Comparison of ENCODE assay signal across 9 cellular contexts in the genomic region with DNA sequence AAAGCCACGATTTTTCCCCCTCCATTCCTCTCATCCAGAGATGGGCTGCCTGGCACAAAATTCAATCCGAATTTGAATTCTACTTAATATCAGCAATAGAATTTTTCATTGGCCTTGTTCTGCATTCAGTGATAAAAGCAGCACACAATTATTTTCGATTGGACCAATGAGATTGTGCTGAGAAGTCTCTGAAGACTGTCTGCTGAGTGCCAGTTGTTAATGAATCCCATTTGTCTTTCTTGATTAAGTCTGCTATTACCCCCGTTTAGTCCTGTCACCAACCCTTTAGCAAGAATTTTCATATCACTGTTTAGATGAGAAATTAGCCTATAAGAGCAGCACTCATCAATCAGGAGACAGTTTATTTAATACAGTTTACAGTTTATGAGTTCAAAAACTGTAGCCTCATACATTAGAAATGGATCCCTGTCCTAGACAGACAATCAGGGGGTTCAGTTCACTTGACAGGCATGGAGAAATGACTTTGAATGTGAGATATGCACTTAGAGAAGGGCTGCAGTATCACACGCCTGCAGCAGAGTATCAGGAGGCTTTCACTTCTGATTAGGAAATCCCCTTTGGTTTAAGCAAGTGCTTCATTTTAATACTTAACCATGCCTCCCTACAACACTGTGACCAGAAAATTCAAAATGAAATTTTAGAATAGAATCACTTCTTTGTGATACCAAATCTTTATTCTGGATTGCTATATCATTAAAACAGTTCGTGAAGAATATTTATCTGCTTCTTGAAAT.
DNase-seq lines count a peak whose midpoint lies in the region; ATAC-seq and TF ChIP-seq lines count a peak whose summit lies in the region.
"Had no signal": no experiment of that assay in that cellular context is flagged by ENCODE, and none has a peak within 500 bp of the region (broad histone marks: within the 10 kb centered on the region; RNA-seq: fewer than 3 reads in every experiment).

No MANE protein-coding gene starts in this region.

- peaks cover 6% of the 10 kb centered on the region for H3K4me1 Mint-ChIP-seq in GM23338

- H3K27ac ChIP-seq in esophagus muscularis mucosa (replicated peaks in 1 of 4) (peak overlapping the region; percentile 40 to 68 (median 62)), GM23338 (ENCODE audit: low read depth) (no peak overlapping the region)
- H3K27ac ChIP-seq: C4-2B had no signal

- peak; percentile 31 for DNase-seq in GM10248 (ENCODE audit: extremely low spot score)
- no peak for DNase-seq in esophagus muscularis mucosa (ENCODE audit: extremely low spot score)
- DNase-seq in cortex of kidney (lab: John Stamatoyannopoulos, UW): no peak
- DNase-seq in stimulated activated CD4-positive, alpha-beta T cell treated with anti-CD3 and anti-CD28 coated beads, Interleukin-4, amount 100 ng/mL, for 24 hours: no peak
- DNase-seq in activated CD4-positive, alpha-beta T cell treated with anti-CD3 and anti-CD28 coated beads, Interleukin-2, amount 50 U/mL, for 4 hours: no peak
- DNase-seq in GM23338 (ENCODE audit: low spot score): no peak

- no peak for TF ChIP-seq POLR2A in esophagus muscularis mucosa (IDR thresholded peaks at IDR 0.05; ENCODE audit: low read depth)

- no peak overlapping the region for H3K4me3 ChIP-seq in esophagus muscularis mucosa
- no peak overlapping the region for H3K4me3 ChIP-seq in GM23338

- intact Hi-C loops in esophagus muscularis mucosa (cut with DNase I): no loop called here

- no peak overlapping the region for H3K4me3 Mint-ChIP-seq in GM23338

- TF ChIP-seq CTCF in GM10248 (IDR thresholded peaks at IDR 0.05; ENCODE audit: control extremely low read depth, extremely low read depth, low read depth, missing control alignments) (no peak), esophagus muscularis mucosa (IDR thresholded peaks at IDR 0.05) (no peak), GM23338 (conservative IDR thresholded peaks at IDR 0.05; ENCODE audit: low read depth in 2 of 2) (no peak)

- H3K79me2 ChIP-seq in GM23338 (replicated peaks; ENCODE audit: insufficient read depth): no peaks in the 10 kb centered on the region

- H3K9me3 ChIP-seq in esophagus muscularis mucosa: no peaks in the 10 kb centered on the region

- no peak overlapping the region; the same call in 1 of the 2 replicates for H2AFZ ChIP-seq in GM23338

- WGBS in esophagus muscularis mucosa: 56% methylated on average over 6 of the region's 6 CpGs

- no peaks in the 10 kb centered on the region for H4K20me1 ChIP-seq in GM23338 (replicated peaks; ENCODE audit: insufficient read depth)

- no peak for TF ChIP-seq EP300 in esophagus muscularis mucosa (IDR thresholded peaks at IDR 0.05)

- ATAC-seq in GM21390 (IDR thresholded peaks at IDR 0.05; ENCODE audit: unreplicated experiment): peak; percentile 95
- peak; percentile 99 for ATAC-seq in HG03354 (IDR thresholded peaks at IDR 0.05; ENCODE audit: poor library complexity, severe bottlenecking, unreplicated experiment)
- no peak for ATAC-seq in GM23338

- H3K27ac Mint-ChIP-seq in GM23338: no peak overlapping the region

- no peak overlapping the region for H3K4me2 ChIP-seq in GM23338

- H3K9me3 Mint-ChIP-seq in GM23338: no peaks in the 10 kb centered on the region

- H3K4me1 ChIP-seq in esophagus muscularis mucosa (peaks cover 12 to 25% (median 23%) of the 10 kb centered on the region in 4 donors), GM23338 (ENCODE audit: insufficient read depth) (0 out of 2 replicates have a peak, but pooled peaks cover 3% of the 10 kb centered on the region)

- no peaks in the 10 kb centered on the region for H3K27me3 Mint-ChIP-seq in GM23338 (ENCODE audit: insufficient read depth, low read depth, poor library complexity)

- H3K9me2 ChIP-seq in GM23338 (ENCODE audit: insufficient read depth): no peaks in the 10 kb centered on the region

- no peaks in the 10 kb centered on the region for H3K27me3 ChIP-seq in esophagus muscularis mucosa
- no peaks in the 10 kb centered on the region for H3K27me3 ChIP-seq in GM23338 (ENCODE audit: insufficient read depth)

- no peaks in the 10 kb centered on the region for H3F3A ChIP-seq in GM23338 (replicated peaks; ENCODE audit: low read depth)

- no peaks in the 10 kb centered on the region for H3K36me3 Mint-ChIP-seq in GM23338 (ENCODE audit: low read depth)

- POLR2A ChIA-PET in GM10248 (lab: Yijun Ruan, JAX): no interaction called here

- no peaks in the 10 kb centered on the region for H3K36me3 ChIP-seq in esophagus muscularis mucosa
- H3K36me3 ChIP-seq in GM23338 (ENCODE audit: insufficient read depth): no peaks in the 10 kb centered on the region

- CTCF ChIA-PET in GM10248 (lab: Yijun Ruan, JAX): no interaction called here

TF ChIP-seq in GM23338, 12 proteins besides CTCF, POLR2A, EP300 and RAD21 (continues in another document):
- no peak for TF ChIP-seq EZH2phosphoT487 (IDR thresholded peaks at IDR 0.05; ENCODE audit: unreplicated experiment)
- TF ChIP-seq NANOG (IDR thresholded peaks at IDR 0.05; ENCODE audit: borderline replicate concordance): no peak
- TF ChIP-seq STAT1 (IDR thresholded peaks at IDR 0.05; ENCODE audit: unreplicated experiment): no peak
- TF ChIP-seq, protein P1, sequence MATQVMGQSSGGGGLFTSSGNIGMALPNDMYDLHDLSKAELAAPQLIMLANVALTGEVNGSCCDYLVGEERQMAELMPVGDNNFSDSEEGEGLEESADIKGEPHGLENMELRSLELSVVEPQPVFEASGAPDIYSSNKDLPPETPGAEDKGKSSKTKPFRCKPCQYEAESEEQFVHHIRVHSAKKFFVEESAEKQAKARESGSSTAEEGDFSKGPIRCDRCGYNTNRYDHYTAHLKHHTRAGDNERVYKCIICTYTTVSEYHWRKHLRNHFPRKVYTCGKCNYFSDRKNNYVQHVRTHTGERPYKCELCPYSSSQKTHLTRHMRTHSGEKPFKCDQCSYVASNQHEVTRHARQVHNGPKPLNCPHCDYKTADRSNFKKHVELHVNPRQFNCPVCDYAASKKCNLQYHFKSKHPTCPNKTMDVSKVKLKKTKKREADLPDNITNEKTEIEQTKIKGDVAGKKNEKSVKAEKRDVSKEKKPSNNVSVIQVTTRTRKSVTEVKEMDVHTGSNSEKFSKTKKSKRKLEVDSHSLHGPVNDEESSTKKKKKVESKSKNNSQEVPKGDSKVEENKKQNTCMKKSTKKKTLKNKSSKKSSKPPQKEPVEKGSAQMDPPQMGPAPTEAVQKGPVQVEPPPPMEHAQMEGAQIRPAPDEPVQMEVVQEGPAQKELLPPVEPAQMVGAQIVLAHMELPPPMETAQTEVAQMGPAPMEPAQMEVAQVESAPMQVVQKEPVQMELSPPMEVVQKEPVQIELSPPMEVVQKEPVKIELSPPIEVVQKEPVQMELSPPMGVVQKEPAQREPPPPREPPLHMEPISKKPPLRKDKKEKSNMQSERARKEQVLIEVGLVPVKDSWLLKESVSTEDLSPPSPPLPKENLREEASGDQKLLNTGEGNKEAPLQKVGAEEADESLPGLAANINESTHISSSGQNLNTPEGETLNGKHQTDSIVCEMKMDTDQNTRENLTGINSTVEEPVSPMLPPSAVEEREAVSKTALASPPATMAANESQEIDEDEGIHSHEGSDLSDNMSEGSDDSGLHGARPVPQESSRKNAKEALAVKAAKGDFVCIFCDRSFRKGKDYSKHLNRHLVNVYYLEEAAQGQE (IDR thresholded peaks at IDR 0.05; ENCODE audit: unreplicated experiment): no peak
- no peak for TF ChIP-seq CREB1 (CRISPR knock-in tag; IDR thresholded peaks at IDR 0.05; ENCODE audit: low read depth)
- no peak for TF ChIP-seq ZNF331 (CRISPR knock-in tag; IDR thresholded peaks at IDR 0.05; ENCODE audit: low read depth)
- no peak for TF ChIP-seq JUNB (IDR thresholded peaks at IDR 0.05; ENCODE audit: unreplicated experiment)
- no peak for TF ChIP-seq POLR2AphosphoS5 (IDR thresholded peaks at IDR 0.05; ENCODE audit: low read depth)
- TF ChIP-seq EZH2 (IDR thresholded peaks at IDR 0.05; ENCODE audit: low read depth, unreplicated experiment): no peak
- no peak for TF ChIP-seq ZNF114 (CRISPR knock-in tag; IDR thresholded peaks at IDR 0.05)
